ENCODE assay signal across 23 cellular contexts in genomic region chr16:86217891-86218270, GRCh38.
"Had no signal": no experiment of that assay in that cellular context is flagged by ENCODE, and none has a peak within 500 bp of the region (broad histone marks: within the 10 kb centered on the region; RNA-seq: fewer than 3 reads in every experiment).

No MANE protein-coding gene starts in this region.

- H3K36me3 ChIP-seq: heart left ventricle, left ventricle myocardium inferior, sigmoid colon, spleen, suprapubic skin, thoracic aorta, tibial artery, upper lobe of right lung, uterus had no signal

- ATAC-seq: heart left ventricle; left colon; naive thymus-derived CD8-positive, alpha-beta T cell; right cardiac atrium; stimulated activated effector memory CD8-positive, alpha-beta T cell treated with anti-CD3 and anti-CD28 coated beads, Interleukin-12 subunit alpha, Interleukin-12 subunit beta, amount 100 ng/mL, for 72 hours; upper lobe of right lung had no signal

- H3K9me3 ChIP-seq: heart left ventricle, left ventricle myocardium inferior, sigmoid colon, spleen, suprapubic skin, thoracic aorta, tibial artery, upper lobe of right lung, uterus had no signal

- DNase-seq: heart left ventricle; hypothalamus; immature natural killer cell; kidney glomerular epithelial cell; left colon; left ventricle myocardium inferior; naive thymus-derived CD8-positive, alpha-beta T cell; nucleus accumbens; right cardiac atrium; small intestine; stimulated activated CD4-positive, alpha-beta T cell treated with anti-CD3 and anti-CD28 coated beads, Interleukin-4, amount 100 ng/mL, for 24 hours; stimulated activated naive CD4-positive, alpha-beta T cell; tibial artery; trophoblast cell; upper lobe of right lung; uterus had no signal

- H3K27me3 ChIP-seq: sigmoid colon, upper lobe of right lung, uterus had no signal

- H3K27ac ChIP-seq: heart left ventricle, left ventricle myocardium inferior, sigmoid colon, spleen, suprapubic skin, thoracic aorta, tibial artery, upper lobe of right lung, uterus had no signal

- FAIRE-seq: islet of Langerhans, small intestine had no signal

- H3K4me1 ChIP-seq: suprapubic skin, tibial artery, uterus had no signal

- H3K4me3 ChIP-seq: heart left ventricle, left ventricle myocardium inferior, lung, sigmoid colon, spleen, suprapubic skin, thoracic aorta, tibial artery, upper lobe of right lung, uterus had no signal
